8 cellular contexts compared by ENCODE assay signal in genomic region chr12:111443586-111443985, GRCh38. TPM values are rescaled to one million over a fixed set of nuclear protein-coding genes. Genes with fewer than 3 reads are reported as not detected.
DNase-seq lines count a peak whose midpoint lies in the region; ATAC-seq and TF ChIP-seq lines count a peak whose summit lies in the region.

No MANE protein-coding gene starts in this region.

- CTCF ChIA-PET in MCF 10A (lab: Yijun Ruan, JAX): interaction anchor here (0.6 to 4.0 kb wide), 7 partner anchors 8 to 125 kb away, joined by 3 to 35 read pairs (median 3); no protein-coding TSS in a partner anchor

- DNase-seq in MCF 10A (ENCODE audit: unreplicated experiment) (peak; percentile 52), breast epithelium (ENCODE audit: low spot score in 2 of 2) (no peak), right atrium auricular region (ENCODE audit: low spot score) (peak; percentile 64), stomach (peak; percentile 21), NCI-H345 (lab: John Stamatoyannopoulos, UW) (no peak), NCI-H1436 treated with DMSO at 0.1 percent for 48 hours (lab: John Stamatoyannopoulos, UW) (no peak)
- no peak for DNase-seq in activated T-cell treated with anti-CD3 and anti-CD28 coated beads, Interleukin-2, amount 50 U/mL, for 4 hours

- H3K36me3 Mint-ChIP-seq in MCF 10A (ENCODE audit: insufficient read depth, unreplicated experiment): peaks cover 71% of the 10 kb centered on the region
- peaks cover 25% of the 10 kb centered on the region for H3K36me3 Mint-ChIP-seq in activated T-cell treated with anti-CD3 and anti-CD28 coated beads, Interleukin-2, amount 50 U/mL, for 4 hours (ENCODE audit: insufficient read depth)

- peak overlapping the region in 1 of 2 donors; percentile 77 for H3K27ac ChIP-seq in breast epithelium
- peak overlapping the region in 1 of 2 donors; percentile 84 for H3K27ac ChIP-seq in right atrium auricular region
- peak overlapping the region in 4 of 5 donors; percentile 63 to 81 (median 74) for H3K27ac ChIP-seq in stomach

- TF ChIP-seq EP300 in stomach (IDR thresholded peaks at IDR 0.05): no peak

- POLR2A ChIA-PET in MCF 10A (lab: Yijun Ruan, JAX): interaction anchor here (0.7 to 1.1 kb wide), 3 partner anchors 12 to 73 kb away, joined by 3 to 5 read pairs (median 4); no protein-coding TSS in a partner anchor

- WGBS in stomach, 5 donors: 82 to 86% (median 85%) methylated on average over 7 of the region's 7 CpGs

- no TSS peak for BruUV-seq in MCF 10A (replicated peaks; lab: Mats Ljungman, UMichigan)

- intact Hi-C loops in MCF 10A (cut with micrococcal nuclease): no loop called here
- intact Hi-C loops in breast epithelium (cut with DNase I; ENCODE audit: low total_unique reads): loop anchor here (5.0 kb wide), 1 partner anchor 46 kb away; no protein-coding TSS in a partner anchor
- intact Hi-C loops in stomach (cut with DNase I; ENCODE audit: low total_unique reads): no loop called here

- ATAC-seq in activated T-cell treated with anti-CD3 and anti-CD28 coated beads, Interleukin-2, amount 50 U/mL, for 4 hours: peak; percentile 69 to 75
- no peak for ATAC-seq in HG02678 (IDR thresholded peaks at IDR 0.05; ENCODE audit: unreplicated experiment)

- H3K4me1 Mint-ChIP-seq in MCF 10A (ENCODE audit: insufficient read depth, unreplicated experiment): peaks cover 27% of the 10 kb centered on the region
- H3K4me1 Mint-ChIP-seq in activated T-cell treated with anti-CD3 and anti-CD28 coated beads, Interleukin-2, amount 50 U/mL, for 4 hours (ENCODE audit: low read depth): peaks cover 85% of the 10 kb centered on the region

- H3K36me3 ChIP-seq in breast epithelium: no peaks in the 10 kb centered on the region
- peaks cover 36% of the 10 kb centered on the region for H3K36me3 ChIP-seq in right atrium auricular region
- peaks cover 23 to 84% (median 72%) of the 10 kb centered on the region in 4 donors for H3K36me3 ChIP-seq in stomach

- no peak for TF ChIP-seq POLR2A in breast epithelium (IDR thresholded peaks at IDR 0.05)
- no peak for TF ChIP-seq POLR2A in stomach (IDR thresholded peaks at IDR 0.05)

- H3K4me3 ChIP-seq in breast epithelium (no peak overlapping the region), right atrium auricular region (no peak overlapping the region), stomach (no peak overlapping the region)

- TF ChIP-seq CTCF in MCF 10A (IDR thresholded peaks at IDR 0.05; ENCODE audit: unreplicated experiment) (no peak), breast epithelium (IDR thresholded peaks at IDR 0.05) (no peak), right atrium auricular region (IDR thresholded peaks at IDR 0.05) (no peak), stomach (IDR thresholded peaks at IDR 0.05) (no peak)

- no peak overlapping the region for H3K4me3 Mint-ChIP-seq in MCF 10A (ENCODE audit: unreplicated experiment)
- H3K4me3 Mint-ChIP-seq in activated T-cell treated with anti-CD3 and anti-CD28 coated beads, Interleukin-2, amount 50 U/mL, for 4 hours: peak overlapping the region; percentile 35

- H3K9me3 ChIP-seq in breast epithelium (no peaks in the 10 kb centered on the region), right atrium auricular region (no peaks in the 10 kb centered on the region), stomach (no peaks in the 10 kb centered on the region)

- H3K27me3 ChIP-seq in breast epithelium (no peaks in the 10 kb centered on the region), right atrium auricular region (no peaks in the 10 kb centered on the region), stomach (no peaks in the 10 kb centered on the region)

- no peaks in the 10 kb centered on the region for H3K9me3 Mint-ChIP-seq in MCF 10A (ENCODE audit: unreplicated experiment)
- H3K9me3 Mint-ChIP-seq in activated T-cell treated with anti-CD3 and anti-CD28 coated beads, Interleukin-2, amount 50 U/mL, for 4 hours: no peaks in the 10 kb centered on the region

- no peaks in the 10 kb centered on the region for H3K27me3 Mint-ChIP-seq in MCF 10A (ENCODE audit: insufficient read depth, unreplicated experiment)
- H3K27me3 Mint-ChIP-seq in activated T-cell treated with anti-CD3 and anti-CD28 coated beads, Interleukin-2, amount 50 U/mL, for 4 hours (ENCODE audit: low read depth): no peaks in the 10 kb centered on the region

- H3K4me1 ChIP-seq in breast epithelium (peaks cover 0 to 4% of the 10 kb centered on the region in 2 donors), right atrium auricular region (peaks cover 4 to 95% of the 10 kb centered on the region in 2 donors), stomach (peaks cover 28 to 100% (median 73%) of the 10 kb centered on the region in 4 donors)

- H3K27ac Mint-ChIP-seq in MCF 10A (ENCODE audit: low read depth, unreplicated experiment): peak overlapping the region; percentile 92

RNA-seq across cellular contexts. Expression of gene SH2B3, which starts 37.9 kb away (rescaled TPM):
- total RNA-seq in MCF 10A (2022) (4.5 and 5.1 TPM in 2 replicates), breast epithelium (10 to 100 TPM; 13.9 to 27.4 (median 17.4) TPM), right atrium auricular region (10 to 100 TPM; 42.6 to 47.4 TPM), stomach (10 to 100 TPM in 2 of 5 donors, 1 to 10 TPM in 3; 5.3 to 21.7 (median 9.8) TPM)
- total RNA-seq in activated T-cell treated with anti-CD3 and anti-CD28 coated beads, Interleukin-2, amount 50 U/mL, for 4 hours: 10 to 100 TPM; 32.7 to 37.8 (median 35.9) TPM
- 1 to 10 TPM; 2.5 to 8.1 (median 7.3) TPM for polyA plus RNA-seq in stomach

Comparison
In these comparisons a context has a peak if more than half of its experiments do, and no peak if none do; other contexts are left out.
1. DNase-seq: peak in MCF 10A (single experiment), right atrium auricular region (single experiment) and stomach (single experiment); none in breast epithelium (0 of 2), activated T-cell treated with anti-CD3 and anti-CD28 coated beads, Interleukin-2, amount 50 U/mL, for 4 hours (single experiment), NCI-H345 (single experiment) and NCI-H1436 treated with DMSO at 0.1 percent for 48 hours (single experiment).